In genomic region chr9:13974891-13975290, GRCh38 we compare ENCODE assay signal across 19 cellular contexts.
"Had no signal": no experiment of that assay in that cellular context is flagged by ENCODE, and none has a peak within 500 bp of the region (broad histone marks: within the 10 kb centered on the region; RNA-seq: fewer than 3 reads in every experiment).

No MANE protein-coding gene starts in this region.

- H3K36me3 Mint-ChIP-seq: type B pancreatic cell, WTC11 had no signal

- H3K9me3 Mint-ChIP-seq: type B pancreatic cell, WTC11 had no signal

- H3K9me3 ChIP-seq: gastroesophageal sphincter, right atrium auricular region, spleen had no signal

- H3K27me3 ChIP-seq: gastroesophageal sphincter, right atrium auricular region, spleen had no signal

- H3K4me1 ChIP-seq: gastroesophageal sphincter had no signal

- H3K27ac ChIP-seq: coronary artery, gastroesophageal sphincter, right atrium auricular region, spleen had no signal

- H3K27me3 Mint-ChIP-seq: type B pancreatic cell had no signal

- H3K36me3 ChIP-seq: gastroesophageal sphincter, right atrium auricular region, spleen had no signal

- DNase-seq: activated CD4-positive, alpha-beta T cell treated with anti-CD3 and anti-CD28 coated beads for 48 hours; activated naive CD4-positive, alpha-beta T cell; central memory CD4-positive, alpha-beta T cell; effector CD4-positive, alpha-beta T cell; left cardiac atrium; naive thymus-derived CD8-positive, alpha-beta T cell; posterior cingulate gyrus; spleen; stimulated activated CD4-positive, alpha-beta T cell treated with anti-CD3 and anti-CD28 coated beads, Interleukin-1b, Interleukin-23, amount 100 ng/mL, for 48 hours; stimulated activated naive CD4-positive, alpha-beta T cell; substantia nigra had no signal

- ATAC-seq: gastroesophageal sphincter; left cardiac atrium; naive thymus-derived CD8-positive, alpha-beta T cell; WTC11 had no signal

- H3K4me3 Mint-ChIP-seq: activated T-helper 1 cell treated with anti-CD3 and anti-CD28 coated beads, Interleukin-12 subunit alpha, Interleukin-12 subunit beta, Interleukin-2, Interleukin-4 antibody, amounts not matched to agents 30 ng/mL and 10 ng/mL and 1 ng/mL, durations not matched to agents 14 hours and 24 hours and 36 hours; naive thymus-derived CD8-positive, alpha-beta T cell; type B pancreatic cell; WTC11 had no signal

- H3K4me1 Mint-ChIP-seq: naive thymus-derived CD8-positive, alpha-beta T cell; WTC11 had no signal

- H3K27ac Mint-ChIP-seq: activated T-helper 1 cell treated with anti-CD3 and anti-CD28 coated beads, Interleukin-12 subunit alpha, Interleukin-12 subunit beta, Interleukin-2, Interleukin-4 antibody, amounts not matched to agents 30 ng/mL and 10 ng/mL and 1 ng/mL, durations not matched to agents 14 hours and 24 hours and 36 hours; naive thymus-derived CD8-positive, alpha-beta T cell; type B pancreatic cell; WTC11 had no signal

- FAIRE-seq: astrocyte had no signal

- H3K4me3 ChIP-seq: coronary artery, gastroesophageal sphincter, lung, right atrium auricular region, spleen had no signal
